21 cellular contexts compared by ENCODE assay signal in genomic region chr9:135528842-135529435, GRCh38. TPM values are rescaled to one million over a fixed set of nuclear protein-coding genes. Genes with fewer than 3 reads are reported as not detected.
"Had no signal": no experiment of that assay in that cellular context is flagged by ENCODE, and none has a peak within 500 bp of the region (broad histone marks: within the 10 kb centered on the region; RNA-seq: fewer than 3 reads in every experiment).

No MANE protein-coding gene starts in this region.

RNA-seq across cellular contexts. Expression of gene LCN1, which starts 7.7 kb away (rescaled TPM):
- total RNA-seq: activated B cell treated with CpG ODN at 0.5 μM for 24 hours; activated CD4-positive, alpha-beta memory T cell treated with anti-CD3 and anti-CD28 coated beads, Interleukin-2, amount 10 ng/mL, durations not matched to agents 7 days and 5 days; activated CD4-positive, alpha-beta T cell treated with anti-CD3 and anti-CD28 coated beads for 36 hours; activated CD4-positive, alpha-beta T cell treated with anti-CD3 and anti-CD28 coated beads, Interleukin-2, amount 10 ng/mL, durations not matched to agents 24 days and 14 days; activated naive CD8-positive, alpha-beta T cell treated with anti-CD3 and anti-CD28 coated beads for 36 hours; activated T-cell treated with anti-CD3 and anti-CD28 coated beads, Interleukin-2, amount 50 U/mL, for 72 hours; adrenal gland; body of pancreas; dermis microvascular lymphatic vessel endothelial cell; endothelial cell of umbilical vein; esophagus squamous epithelium; fibroblast of lung; fibroblast of villous mesenchyme; gastroesophageal sphincter; glomerular endothelial cell; T-cell; T-helper 2 cell treated with Interferon-gamma antibody and Interleukin-4, amounts not matched to agents 100 ng/mL and 5 ng/mL, for 36 hours had no signal
- polyA plus RNA-seq: adrenal gland, aorta, endothelial cell of umbilical vein, esophagus, fibroblast of lung had no signal

RNA-seq across cellular contexts. Expression of gene OBP2A, which starts 17.0 kb away (rescaled TPM):
- total RNA-seq: activated B cell treated with CpG ODN at 0.5 μM for 24 hours; activated CD4-positive, alpha-beta memory T cell treated with anti-CD3 and anti-CD28 coated beads, Interleukin-2, amount 10 ng/mL, durations not matched to agents 7 days and 5 days; activated CD4-positive, alpha-beta T cell treated with anti-CD3 and anti-CD28 coated beads for 36 hours; activated CD4-positive, alpha-beta T cell treated with anti-CD3 and anti-CD28 coated beads, Interleukin-2, amount 10 ng/mL, durations not matched to agents 24 days and 14 days; activated naive CD4-positive, alpha-beta T cell treated with anti-CD3 and anti-CD28 coated beads for 36 hours; activated naive CD8-positive, alpha-beta T cell treated with anti-CD3 and anti-CD28 coated beads for 36 hours; activated T-cell treated with anti-CD3 and anti-CD28 coated beads, Interleukin-2, amount 50 U/mL, for 72 hours; adrenal gland; aorta; body of pancreas; dermis microvascular lymphatic vessel endothelial cell; endothelial cell of umbilical vein; esophagus squamous epithelium; fibroblast of lung; fibroblast of villous mesenchyme; gastroesophageal sphincter; glomerular endothelial cell; T-cell; T-helper 2 cell treated with Interferon-gamma antibody and Interleukin-4, amounts not matched to agents 100 ng/mL and 5 ng/mL, for 36 hours had no signal
- polyA plus RNA-seq: adrenal gland, aorta, endothelial cell of umbilical vein, esophagus, fibroblast of lung had no signal

RNA-seq across cellular contexts. Expression of gene PAEP, which starts 32.6 kb away (rescaled TPM):
- total RNA-seq: activated B cell treated with CpG ODN at 0.5 μM for 24 hours; activated CD4-positive, alpha-beta memory T cell treated with anti-CD3 and anti-CD28 coated beads, Interleukin-2, amount 10 ng/mL, durations not matched to agents 7 days and 5 days; activated CD4-positive, alpha-beta T cell treated with anti-CD3 and anti-CD28 coated beads for 36 hours; activated CD4-positive, alpha-beta T cell treated with anti-CD3 and anti-CD28 coated beads, Interleukin-2, amount 10 ng/mL, durations not matched to agents 24 days and 14 days; activated naive CD4-positive, alpha-beta T cell treated with anti-CD3 and anti-CD28 coated beads for 36 hours; activated naive CD8-positive, alpha-beta T cell treated with anti-CD3 and anti-CD28 coated beads for 36 hours; activated T-cell treated with anti-CD3 and anti-CD28 coated beads, Interleukin-2, amount 50 U/mL, for 72 hours; adrenal gland; aorta; body of pancreas; chondrocyte; dermis microvascular lymphatic vessel endothelial cell; endothelial cell of umbilical vein; esophagus squamous epithelium; fibroblast of lung; fibroblast of villous mesenchyme; gastroesophageal sphincter; glomerular endothelial cell; T-cell; T-helper 2 cell treated with Interferon-gamma antibody and Interleukin-4, amounts not matched to agents 100 ng/mL and 5 ng/mL, for 36 hours had no signal
- polyA plus RNA-seq: adrenal gland, aorta, endothelial cell of umbilical vein, esophagus, fibroblast of lung had no signal
